Comparison of ENCODE assay signal across 1 cellular context in genomic region chr11:64229090-64229958, GRCh38.
A peak's percentile ranks its signal among the peaks of the same experiment; 100 is the strongest.
TF ChIP-seq lines count a peak whose summit lies in the region.

No MANE protein-coding gene starts in this region.

TF ChIP-seq in HepG2, 621 proteins besides CTCF, POLR2A, EP300 and RAD21:
- TF ChIP-seq ZNF205 (CRISPR knock-in tag; IDR thresholded peaks at IDR 0.05) (no peak), ZNF619 (CRISPR knock-in tag; IDR thresholded peaks at IDR 0.05) (0 out of 2 replicates have a peak, but pooled peaks have one; percentile 49), ZC3H13 (CRISPR knock-in tag; IDR thresholded peaks at IDR 0.05) (0 out of 2 replicates have a peak, but pooled peaks have one; percentile 46), ZBTB38 (CRISPR knock-in tag; IDR thresholded peaks at IDR 0.05) (0 out of 2 replicates have a peak, but pooled peaks have one; percentile 4), ZNF839 (CRISPR knock-in tag; IDR thresholded peaks at IDR 0.05; ENCODE audit: borderline replicate concordance) (peak; percentile 39; the same call in 1 of the 2 replicates), ZBTB4 (CRISPR knock-in tag; IDR thresholded peaks at IDR 0.05; ENCODE audit: borderline replicate concordance) (0 out of 2 replicates have a peak, but pooled peaks have one; percentile 10), SP1 (IDR thresholded peaks at IDR 0.05) (no peak), SP1 (CRISPR knock-in tag; IDR thresholded peaks at IDR 0.05) (no peak), ZKSCAN8 (CRISPR knock-in tag; IDR thresholded peaks at IDR 0.05; ENCODE audit: borderline replicate concordance) (no peak), ELF4 (CRISPR knock-in tag; IDR thresholded peaks at IDR 0.05; ENCODE audit: borderline replicate concordance) (no peak), ZNF10 (CRISPR knock-in tag; IDR thresholded peaks at IDR 0.05; ENCODE audit: borderline replicate concordance, low read depth) (0 out of 2 replicates have a peak, but pooled peaks have one; percentile 21)
